Comparison of ENCODE assay signal across 1 cellular context in genomic region chr1:153790282-153790995, GRCh38.
A peak's percentile ranks its signal among the peaks of the same experiment; 100 is the strongest.
TF ChIP-seq lines count a peak whose summit lies in the region.

No MANE protein-coding gene starts in this region.

TF ChIP-seq in K562, 482 proteins besides CTCF, POLR2A, EP300 and RAD21 (continued from another document):
- TF ChIP-seq, protein P1, sequence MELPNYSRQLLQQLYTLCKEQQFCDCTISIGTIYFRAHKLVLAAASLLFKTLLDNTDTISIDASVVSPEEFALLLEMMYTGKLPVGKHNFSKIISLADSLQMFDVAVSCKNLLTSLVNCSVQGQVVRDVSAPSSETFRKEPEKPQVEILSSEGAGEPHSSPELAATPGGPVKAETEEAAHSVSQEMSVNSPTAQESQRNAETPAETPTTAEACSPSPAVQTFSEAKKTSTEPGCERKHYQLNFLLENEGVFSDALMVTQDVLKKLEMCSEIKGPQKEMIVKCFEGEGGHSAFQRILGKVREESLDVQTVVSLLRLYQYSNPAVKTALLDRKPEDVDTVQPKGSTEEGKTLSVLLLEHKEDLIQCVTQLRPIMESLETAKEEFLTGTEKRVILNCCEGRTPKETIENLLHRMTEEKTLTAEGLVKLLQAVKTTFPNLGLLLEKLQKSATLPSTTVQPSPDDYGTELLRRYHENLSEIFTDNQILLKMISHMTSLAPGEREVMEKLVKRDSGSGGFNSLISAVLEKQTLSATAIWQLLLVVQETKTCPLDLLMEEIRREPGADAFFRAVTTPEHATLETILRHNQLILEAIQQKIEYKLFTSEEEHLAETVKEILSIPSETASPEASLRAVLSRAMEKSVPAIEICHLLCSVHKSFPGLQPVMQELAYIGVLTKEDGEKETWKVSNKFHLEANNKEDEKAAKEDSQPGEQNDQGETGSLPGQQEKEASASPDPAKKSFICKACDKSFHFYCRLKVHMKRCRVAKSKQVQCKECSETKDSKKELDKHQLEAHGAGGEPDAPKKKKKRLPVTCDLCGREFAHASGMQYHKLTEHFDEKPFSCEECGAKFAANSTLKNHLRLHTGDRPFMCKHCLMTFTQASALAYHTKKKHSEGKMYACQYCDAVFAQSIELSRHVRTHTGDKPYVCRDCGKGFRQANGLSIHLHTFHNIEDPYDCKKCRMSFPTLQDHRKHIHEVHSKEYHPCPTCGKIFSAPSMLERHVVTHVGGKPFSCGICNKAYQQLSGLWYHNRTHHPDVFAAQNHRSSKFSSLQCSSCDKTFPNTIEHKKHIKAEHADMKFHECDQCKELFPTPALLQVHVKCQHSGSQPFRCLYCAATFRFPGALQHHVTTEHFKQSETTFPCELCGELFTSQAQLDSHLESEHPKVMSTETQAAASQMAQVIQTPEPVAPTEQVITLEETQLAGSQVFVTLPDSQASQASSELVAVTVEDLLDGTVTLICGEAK (IDR thresholded peaks at IDR 0.05), result no peak
- TF ChIP-seq, protein P1 (CRISPR knock-in tag; IDR thresholded peaks at IDR 0.05), result no peak
- TF ChIP-seq, protein P2, sequence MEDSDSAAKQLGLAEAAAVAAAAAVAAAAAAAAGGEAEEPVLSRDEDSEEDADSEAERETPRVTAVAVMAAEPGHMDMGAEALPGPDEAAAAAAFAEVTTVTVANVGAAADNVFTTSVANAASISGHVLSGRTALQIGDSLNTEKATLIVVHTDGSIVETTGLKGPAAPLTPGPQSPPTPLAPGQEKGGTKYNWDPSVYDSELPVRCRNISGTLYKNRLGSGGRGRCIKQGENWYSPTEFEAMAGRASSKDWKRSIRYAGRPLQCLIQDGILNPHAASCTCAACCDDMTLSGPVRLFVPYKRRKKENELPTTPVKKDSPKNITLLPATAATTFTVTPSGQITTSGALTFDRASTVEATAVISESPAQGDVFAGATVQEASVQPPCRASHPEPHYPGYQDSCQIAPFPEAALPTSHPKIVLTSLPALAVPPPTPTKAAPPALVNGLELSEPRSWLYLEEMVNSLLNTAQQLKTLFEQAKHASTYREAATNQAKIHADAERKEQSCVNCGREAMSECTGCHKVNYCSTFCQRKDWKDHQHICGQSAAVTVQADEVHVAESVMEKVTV (CRISPR knock-in tag; IDR thresholded peaks at IDR 0.05), result no peak
- TF ChIP-seq GTF2A2 (tag; IDR thresholded peaks at IDR 0.05) (no peak), MAFG (tag; conservative IDR thresholded peaks at IDR 0.05) (no peak)
- TF ChIP-seq, protein P3, sequence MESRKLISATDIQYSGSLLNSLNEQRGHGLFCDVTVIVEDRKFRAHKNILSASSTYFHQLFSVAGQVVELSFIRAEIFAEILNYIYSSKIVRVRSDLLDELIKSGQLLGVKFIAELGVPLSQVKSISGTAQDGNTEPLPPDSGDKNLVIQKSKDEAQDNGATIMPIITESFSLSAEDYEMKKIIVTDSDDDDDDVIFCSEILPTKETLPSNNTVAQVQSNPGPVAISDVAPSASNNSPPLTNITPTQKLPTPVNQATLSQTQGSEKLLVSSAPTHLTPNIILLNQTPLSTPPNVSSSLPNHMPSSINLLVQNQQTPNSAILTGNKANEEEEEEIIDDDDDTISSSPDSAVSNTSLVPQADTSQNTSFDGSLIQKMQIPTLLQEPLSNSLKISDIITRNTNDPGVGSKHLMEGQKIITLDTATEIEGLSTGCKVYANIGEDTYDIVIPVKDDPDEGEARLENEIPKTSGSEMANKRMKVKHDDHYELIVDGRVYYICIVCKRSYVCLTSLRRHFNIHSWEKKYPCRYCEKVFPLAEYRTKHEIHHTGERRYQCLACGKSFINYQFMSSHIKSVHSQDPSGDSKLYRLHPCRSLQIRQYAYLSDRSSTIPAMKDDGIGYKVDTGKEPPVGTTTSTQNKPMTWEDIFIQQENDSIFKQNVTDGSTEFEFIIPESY (CRISPR knock-in tag; IDR thresholded peaks at IDR 0.05), result peak; percentile 65
